8 cellular contexts compared by ENCODE assay signal in the genomic region with DNA sequence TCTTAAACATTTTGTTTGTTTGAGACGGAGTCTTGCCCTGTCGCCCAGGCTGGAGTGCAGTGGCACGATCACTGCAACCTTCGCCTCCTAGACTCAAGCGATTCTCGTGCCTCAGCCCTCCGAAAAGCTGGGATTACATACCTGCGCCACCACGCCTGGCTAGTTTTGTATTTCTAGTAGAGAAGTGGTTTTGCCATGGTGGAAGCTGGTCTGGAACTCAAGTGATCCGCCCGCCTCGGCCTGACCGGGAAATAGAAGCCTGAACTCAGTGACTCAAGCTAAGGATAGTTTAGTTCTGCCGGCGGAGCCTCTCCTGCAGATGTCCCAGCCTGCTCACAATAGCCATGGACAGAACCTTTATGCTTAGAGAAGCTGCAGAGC. TPM values are rescaled to one million over a fixed set of nuclear protein-coding genes. Genes with fewer than 3 reads are reported as not detected.
DNase-seq lines count a peak whose midpoint lies in the region; ATAC-seq and TF ChIP-seq lines count a peak whose summit lies in the region.

No MANE protein-coding gene starts in this region.

- H3K4me1 ChIP-seq in adipocyte (ENCODE audit: control insufficient read depth, insufficient read depth, low read length) (peaks cover 10% of the 10 kb centered on the region), heart left ventricle (peaks cover 0 to 33% (median 18%) of the 10 kb centered on the region in 12 donors)

- H3K9ac ChIP-seq in adipocyte (ENCODE audit: low read length) = peak overlapping the region; percentile 97

- intact Hi-C loops in heart left ventricle (cut with DNase I) = loop anchor here in 4 of 10 donors (1.0 to 10.0 kb wide), 6 partner anchors 51 to 639 kb away; a partner anchor contains a TSS

- peak overlapping the region; percentile 62 to 95 (median 92) for H3K27ac ChIP-seq in heart left ventricle

- peak overlapping the region; percentile 100 for H3K27ac Mint-ChIP-seq in osteocyte (ENCODE audit: unreplicated experiment)

- H3K4me1 Mint-ChIP-seq in osteocyte (ENCODE audit: unreplicated experiment) = peaks cover 33% of the 10 kb centered on the region

- H3K9me3 ChIP-seq in adipocyte (ENCODE audit: control insufficient read depth, low read length) = no peaks in the 10 kb centered on the region
- no peaks in the 10 kb centered on the region for H3K9me3 ChIP-seq in heart left ventricle

- H3K4me3 Mint-ChIP-seq in osteocyte (ENCODE audit: unreplicated experiment) = peak overlapping the region; percentile 100

- no peaks in the 10 kb centered on the region for H3K27me3 Mint-ChIP-seq in osteocyte (ENCODE audit: unreplicated experiment)

- H3K27me3 ChIP-seq in adipocyte (replicated peaks; ENCODE audit: control insufficient read depth, insufficient read depth, low read length) (no peaks in the 10 kb centered on the region), heart left ventricle (no peaks in the 10 kb centered on the region)

- TF ChIP-seq CTCF in AG09309 (IDR thresholded peaks at IDR 0.05; ENCODE audit: control insufficient read depth, insufficient read depth, low read depth, low read length, missing control alignments) (no peak), heart left ventricle (IDR thresholded peaks at IDR 0.05) (no peak), osteocyte (IDR thresholded peaks at IDR 0.05) (no peak)

- H3K9me3 Mint-ChIP-seq in osteocyte (ENCODE audit: unreplicated experiment) = no peaks in the 10 kb centered on the region

- TF ChIP-seq POLR2A in heart left ventricle (IDR thresholded peaks at IDR 0.05) = no peak

- H3K36me3 ChIP-seq in adipocyte (ENCODE audit: control insufficient read depth, insufficient read depth, low read length, severe bottlenecking) = peaks cover 22% of the 10 kb centered on the region
- peaks cover 0 to 33% (median 12%) of the 10 kb centered on the region in 9 donors for H3K36me3 ChIP-seq in heart left ventricle

- DNase-seq in AG09309 (ENCODE audit: low read depth) (peak; percentile 29), NCI-H69 (lab: John Stamatoyannopoulos, UW) (peak; percentile 71), adipocyte (ENCODE audit: low read depth) (peak; percentile 70), heart left ventricle (peak; percentile 31 to 67 (median 56)), osteocyte (ENCODE audit: extremely low spot score, unreplicated experiment) (no peak), NCI-H2196 treated with DMSO at 0.1 percent for 48 hours (lab: John Stamatoyannopoulos, UW; ENCODE audit: unreplicated experiment) (no peak)

- H3K36me3 Mint-ChIP-seq in osteocyte (ENCODE audit: unreplicated experiment) = peaks cover 27% of the 10 kb centered on the region

- 0 to 2% (median 0%) methylated on average over 15 of the region's 15 CpGs for WGBS in heart left ventricle, 4 donors

- ATAC-seq in GM18498 (IDR thresholded peaks at IDR 0.05; ENCODE audit: unreplicated experiment) (peak; percentile 29), HG02943 (IDR thresholded peaks at IDR 0.05; ENCODE audit: low read depth, unreplicated experiment) (peak; percentile 36), heart left ventricle (peak; percentile 28 to 75 (median 58))

- H3K4me3 ChIP-seq in AG09309 (ENCODE audit: control insufficient read depth, low read depth, low read length) (peak overlapping the region; percentile 90), adipocyte (ENCODE audit: low read length) (peak overlapping the region; percentile 98), heart left ventricle (peak overlapping the region; percentile 64 to 96 (median 86))

RNA-seq across cellular contexts. Expression of a gene that starts 53.0 kb away (rescaled TPM):
- total RNA-seq in heart left ventricle = 10 to 100 TPM in 4 of 9 donors, 1 to 10 TPM in 5; 7.4 to 15.8 (median 9.9) TPM
- 1 to 10 TPM; 4.1 to 5.5 TPM for polyA plus RNA-seq in heart left ventricle
- total RNA-seq in osteocyte = 18.7 and 19.2 TPM in 2 replicates

Comparison
In these comparisons a context has a peak if more than half of its experiments do, and no peak if none do; other contexts are left out.
1. DNase-seq: peak in AG09309 (single experiment), NCI-H69 (single experiment), adipocyte (single experiment) and heart left ventricle (5 of 5); none in osteocyte (single experiment) and NCI-H2196 treated with DMSO at 0.1 percent for 48 hours (single experiment).
2. Peak in every context shown above with its lines, with median percentiles within 50 percentile points of each other: H3K4me3 ChIP-seq and ATAC-seq.